ENCODE assay signal across 8 cellular contexts in genomic region chr4:83074086-83074704, GRCh38. TPM values are rescaled to one million over a fixed set of nuclear protein-coding genes. Genes with fewer than 3 reads are reported as not detected.
A peak's percentile ranks its signal among the peaks of the same experiment; 100 is the strongest.
DNase-seq lines count a peak whose midpoint lies in the region; ATAC-seq and TF ChIP-seq lines count a peak whose summit lies in the region.

No MANE protein-coding gene starts in this region.

- TF ChIP-seq CTCF in parathyroid adenoma (IDR thresholded peaks at IDR 0.05) = peak; percentile 52

- no peaks in the 10 kb centered on the region for H3K36me3 ChIP-seq in parathyroid adenoma (ENCODE audit: control insufficient read depth, insufficient read depth, low read length)

- H3K27me3 ChIP-seq in parathyroid adenoma (ENCODE audit: control insufficient read depth, insufficient read depth, low read length) = no peaks in the 10 kb centered on the region

- no peak overlapping the region for H3K4me2 ChIP-seq in parathyroid adenoma (ENCODE audit: low read length)

- H3K27ac ChIP-seq in parathyroid adenoma = no peak overlapping the region

- peaks cover 35% of the 10 kb centered on the region for H3K36me3 Mint-ChIP-seq in activated T-cell treated with anti-CD3 and anti-CD28 coated beads, Interleukin-2, amount 50 U/mL, for 4 hours (ENCODE audit: insufficient read depth)

- no peaks in the 10 kb centered on the region for H3K27me3 Mint-ChIP-seq in activated T-cell treated with anti-CD3 and anti-CD28 coated beads, Interleukin-2, amount 50 U/mL, for 4 hours (ENCODE audit: low read depth)

- no peak overlapping the region for H3K4me3 ChIP-seq in parathyroid adenoma (ENCODE audit: low read depth, low read length)

- H3K9me3 ChIP-seq in parathyroid adenoma (ENCODE audit: control insufficient read depth, low read length) = no peaks in the 10 kb centered on the region

- H3K9me3 Mint-ChIP-seq in activated T-cell treated with anti-CD3 and anti-CD28 coated beads, Interleukin-2, amount 50 U/mL, for 4 hours = no peaks in the 10 kb centered on the region

- no peak overlapping the region for H3K9ac ChIP-seq in parathyroid adenoma

- no peaks in the 10 kb centered on the region for H3K4me1 ChIP-seq in parathyroid adenoma

- no peaks in the 10 kb centered on the region for H3K79me2 ChIP-seq in parathyroid adenoma

- H2AFZ ChIP-seq in parathyroid adenoma = no peak overlapping the region

- ATAC-seq in GM19463 (IDR thresholded peaks at IDR 0.05; ENCODE audit: unreplicated experiment) = peak; percentile 69
- peak; percentile 70 for ATAC-seq in HG03521 (IDR thresholded peaks at IDR 0.05; ENCODE audit: unreplicated experiment)
- ATAC-seq in activated T-cell treated with anti-CD3 and anti-CD28 coated beads, Interleukin-2, amount 50 U/mL, for 4 hours = peak; percentile 90 to 95

- peaks cover 11% of the 10 kb centered on the region for H3K4me1 Mint-ChIP-seq in activated T-cell treated with anti-CD3 and anti-CD28 coated beads, Interleukin-2, amount 50 U/mL, for 4 hours (ENCODE audit: low read depth)

- peak overlapping the region; percentile 54 for H3K4me3 Mint-ChIP-seq in activated T-cell treated with anti-CD3 and anti-CD28 coated beads, Interleukin-2, amount 50 U/mL, for 4 hours

- DNase-seq in DMS53 treated with DMSO at 0.1 percent for 48 hours (lab: John Stamatoyannopoulos, UW; ENCODE audit: unreplicated experiment) (peak; percentile 44), NOMO-1 (lab: John Stamatoyannopoulos, UW; ENCODE audit: unreplicated experiment in 2 of 2) (peak; percentile 85 to 86), fibroblast of the conjunctiva (ENCODE audit: low read depth) (peak; percentile 86), NCI-H524 treated with DMSO at 0.1 percent for 48 hours (lab: John Stamatoyannopoulos, UW) (no peak)
- peak; percentile 34 for DNase-seq in activated T-cell treated with anti-CD3 and anti-CD28 coated beads, Interleukin-2, amount 50 U/mL, for 4 hours

RNA-seq across cellular contexts. Expression of gene COPS4, which starts 39.2 kb away (rescaled TPM):
- total RNA-seq in activated T-cell treated with anti-CD3 and anti-CD28 coated beads, Interleukin-2, amount 50 U/mL, for 4 hours = 10 to 100 TPM; 40.7 to 43.1 (median 41.2) TPM

RNA-seq across cellular contexts. Expression of gene PLAC8, which starts 40.3 kb away (rescaled TPM):
- 10 to 100 TPM; 11.8 to 14.9 (median 14.3) TPM for total RNA-seq in activated T-cell treated with anti-CD3 and anti-CD28 coated beads, Interleukin-2, amount 50 U/mL, for 4 hours
